1 cellular context compared by ENCODE assay signal in genomic region chr12:6689000-6689882, GRCh38.
TF ChIP-seq lines count a peak whose summit lies in the region.

TSS of gene ZNF384 (minus strand) at chr12:6689375. CDS start at chr12:6679520, 9,855 bp downstream.

TF ChIP-seq in HepG2, 621 proteins besides CTCF, POLR2A, EP300 and RAD21 (continued from another document):
- TF ChIP-seq ZBTB33 (CRISPR knock-in tag; IDR thresholded peaks at IDR 0.05) (no peak), HNF1A (IDR thresholded peaks at IDR 0.05; ENCODE audit: low read depth) (0 out of 2 replicates have a peak, but pooled peaks have one; percentile 16), HNF1A (CRISPR knock-in tag; IDR thresholded peaks at IDR 0.05; ENCODE audit: borderline replicate concordance) (no peak; the same call in 1 of the 2 replicates), ZNF761 (CRISPR knock-in tag; conservative IDR thresholded peaks at IDR 0.05) (0 out of 2 replicates have a peak, but pooled peaks have one; percentile 5), ZGPAT (CRISPR knock-in tag; IDR thresholded peaks at IDR 0.05) (peak; percentile 91), HINFP (CRISPR knock-in tag; IDR thresholded peaks at IDR 0.05; ENCODE audit: low read depth) (no peak; the same call in 1 of the 2 replicates), ZNF777 (CRISPR knock-in tag; IDR thresholded peaks at IDR 0.05) (0 out of 2 replicates have a peak, but pooled peaks have one; percentile 48), HMGXB4 (CRISPR knock-in tag; IDR thresholded peaks at IDR 0.05; ENCODE audit: borderline replicate concordance in 1 of 2, low read depth in 1 of 2) (peak; percentile 61 to 91), ZNF788 (CRISPR knock-in tag; IDR thresholded peaks at IDR 0.05; ENCODE audit: borderline replicate concordance) (peak; percentile 66), ZNF30 (CRISPR knock-in tag; IDR thresholded peaks at IDR 0.05) (no peak), ZNF547 (CRISPR knock-in tag; IDR thresholded peaks at IDR 0.05) (peak; percentile 73; the same call in 1 of the 2 replicates), NONO (IDR thresholded peaks at IDR 0.05) (no peak), NONO (CRISPR knock-in tag; conservative IDR thresholded peaks at IDR 0.05) (peak; percentile 77), ZBTB2 (CRISPR knock-in tag; IDR thresholded peaks at IDR 0.05; ENCODE audit: low read depth) (peak; percentile 92), SOX6 (IDR thresholded peaks at IDR 0.05) (no peak), SOX6 (CRISPR knock-in tag; IDR thresholded peaks at IDR 0.05) (peak; percentile 54), JUNB (CRISPR knock-in tag; IDR thresholded peaks at IDR 0.05; ENCODE audit: borderline replicate concordance) (no peak), GMEB2 (CRISPR knock-in tag; IDR thresholded peaks at IDR 0.05; ENCODE audit: low read depth) (peak; percentile 57; the same call in 1 of the 2 replicates), MTA1 (CRISPR knock-in tag; IDR thresholded peaks at IDR 0.05; ENCODE audit: borderline replicate concordance) (peak; percentile 29; the same call in 1 of the 2 replicates), SP5 (CRISPR knock-in tag; IDR thresholded peaks at IDR 0.05; ENCODE audit: borderline replicate concordance, low read depth) (0 out of 2 replicates have a peak, but pooled peaks have one; percentile 18), NCOA1 (CRISPR knock-in tag; IDR thresholded peaks at IDR 0.05) (no peak), CBFB (CRISPR knock-in tag; IDR thresholded peaks at IDR 0.05) (peak; percentile 52; the same call in 1 of the 2 replicates), SAP130 (CRISPR knock-in tag; IDR thresholded peaks at IDR 0.05; ENCODE audit: low read depth) (peak; percentile 93), ETV6 (CRISPR knock-in tag; conservative IDR thresholded peaks at IDR 0.05) (peak; percentile 75; the same call in 1 of the 2 replicates), ZNF784 (CRISPR knock-in tag; IDR thresholded peaks at IDR 0.05; ENCODE audit: borderline replicate concordance) (peak; percentile 75; the same call in 1 of the 2 replicates), MAFG (CRISPR knock-in tag; IDR thresholded peaks at IDR 0.05) (no peak), ZNF790 (CRISPR knock-in tag; IDR thresholded peaks at IDR 0.05; ENCODE audit: borderline replicate concordance) (0 out of 2 replicates have a peak, but pooled peaks have one; percentile 3), ZFP36L2 (CRISPR knock-in tag; IDR thresholded peaks at IDR 0.05) (no peak), RBFOX2 (IDR thresholded peaks at IDR 0.05; ENCODE audit: low read depth, low read length) (peak; percentile 95), TGIF2 (CRISPR knock-in tag; IDR thresholded peaks at IDR 0.05) (peak; percentile 11; the same call in 1 of the 2 replicates), ATF5 (CRISPR knock-in tag; IDR thresholded peaks at IDR 0.05; ENCODE audit: low read depth) (no peak; the same call in 1 of the 2 replicates), ZNF605 (CRISPR knock-in tag; IDR thresholded peaks at IDR 0.05) (peak; percentile 44; the same call in 1 of the 2 replicates), ZNF572 (CRISPR knock-in tag; IDR thresholded peaks at IDR 0.05) (no peak), BRF2 (CRISPR knock-in tag; IDR thresholded peaks at IDR 0.05) (peak; percentile 75; the same call in 1 of the 2 replicates), HNRNPL (IDR thresholded peaks at IDR 0.05; ENCODE audit: low read depth, low read length) (no peak), HNRNPUL1 (IDR thresholded peaks at IDR 0.05; ENCODE audit: low read depth, low read length) (no peak), CREM (IDR thresholded peaks at IDR 0.05) (peak; percentile 100), CREM (CRISPR knock-in tag; IDR thresholded peaks at IDR 0.05) (peak; percentile 62; the same call in 1 of the 2 replicates), MXI1 (IDR thresholded peaks at IDR 0.05; ENCODE audit: borderline replicate concordance, low read depth, low read length) (peak; percentile 67; the same call in 1 of the 3 replicates), AGO2 (optimal IDR thresholded peaks at IDR 0.05; ENCODE audit: low read depth, low read length) (peak; percentile 94)
